ENCODE assay signal across 15 cellular contexts in the genomic region with DNA sequence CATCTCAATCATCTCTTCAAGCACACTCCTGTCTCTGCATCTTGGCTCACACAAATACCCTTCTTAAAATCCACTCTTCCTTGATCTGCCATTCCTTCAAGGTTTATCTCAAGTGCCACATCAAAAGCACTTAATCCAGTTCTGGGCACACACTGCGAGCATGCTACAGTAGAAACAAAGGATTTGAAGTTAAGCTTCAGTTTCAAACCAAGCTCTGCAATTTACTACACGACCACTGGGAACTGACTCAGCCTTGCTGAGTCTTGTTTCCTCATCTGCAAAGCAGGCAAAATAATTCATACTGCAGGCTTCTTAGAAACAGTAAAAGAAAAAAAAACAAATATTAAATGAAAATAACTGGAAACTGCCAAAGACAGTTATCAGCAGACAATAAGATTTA. TPM values are rescaled to one million over a fixed set of nuclear protein-coding genes. Genes with fewer than 3 reads are reported as not detected.
DNase-seq lines count a peak whose midpoint lies in the region; ATAC-seq, FAIRE-seq and TF ChIP-seq lines count a peak whose summit lies in the region.
"Had no signal": no experiment of that assay in that cellular context is flagged by ENCODE, and none has a peak within 500 bp of the region (broad histone marks: within the 10 kb centered on the region; RNA-seq: fewer than 3 reads in every experiment).

No MANE protein-coding gene starts in this region.

- H3K9me3 ChIP-seq in IMR-90 (ENCODE audit: control insufficient read depth, insufficient read depth, low read length) = no peaks in the 10 kb centered on the region
- H3K9me3 ChIP-seq: SJSA1 had no signal

- H3K4me1 Mint-ChIP-seq in effector memory CD8-positive, alpha-beta T cell (ENCODE audit: low read depth in 2 of 2) = no peaks in the 10 kb centered on the region
- H3K4me1 Mint-ChIP-seq: naive B cell had no signal

- in situ Hi-C loops in IMR-90 (cut with MboI; ENCODE audit: low sequenced_read_pairs) = loop anchor here (25.0 kb wide), 1 partner anchor 249 kb away; a partner anchor contains a TSS

- H4K20me1 ChIP-seq in IMR-90 (ENCODE audit: insufficient read depth, low read length) = no peaks in the 10 kb centered on the region

- DNase-seq in D721Med (ENCODE audit: insufficient read length, low spot score) (no peak), IMR-90 (peak; percentile 57), astrocyte of the hippocampus (ENCODE audit: low read depth, low spot score) (peak; percentile 41), kidney tubule cell (ENCODE audit: low spot score) (peak; percentile 64), substantia nigra (lab: John Stamatoyannopoulos, UW) (no peak), NCI-H2029 (lab: John Stamatoyannopoulos, UW) (no peak)
- no peak for DNase-seq in effector memory CD8-positive, alpha-beta T cell
- DNase-seq: activated CD4-positive, alpha-beta T cell treated with anti-CD3 and anti-CD28 coated beads for 4 hours; naive B cell; NCI-H1417 treated with DMSO at 0.1 percent for 48 hours; NCI-H748 treated with DMSO at 0.1 percent for 48 hours had no signal

- no peak overlapping the region for H2BK20ac ChIP-seq in IMR-90 (ENCODE audit: low read depth, low read length)

- H3K18ac ChIP-seq in IMR-90 (ENCODE audit: low read depth, low read length) = no peak overlapping the region; the same call in 1 of the 2 replicates

- FAIRE-seq in D721Med (lab: Jason Lieb, UNC) = no peak
- FAIRE-seq: islet of Langerhans had no signal

- no peak overlapping the region; the same call in 1 of the 2 replicates for H4K91ac ChIP-seq in IMR-90 (ENCODE audit: insufficient read depth, low read depth, low read length)

- TF ChIP-seq CTCF in D721Med (IDR thresholded peaks at IDR 0.05; ENCODE audit: insufficient read depth, missing control alignments) (peak; percentile 19), IMR-90 (conservative IDR thresholded peaks at IDR 0.05; ENCODE audit: low read depth, low read length) (0 out of 2 replicates have a peak, but pooled peaks have one; percentile 10)

- no peak overlapping the region for H3K4me3 Mint-ChIP-seq in effector memory CD8-positive, alpha-beta T cell
- H3K4me3 Mint-ChIP-seq: naive B cell had no signal

- POLR2A ChIA-PET in IMR-90 (lab: Charles Lee; ENCODE audit: unreplicated experiment) = no interaction called here

- no peak overlapping the region; the same call in 1 of the 2 replicates for H3K27ac ChIP-seq in IMR-90 (ENCODE audit: insufficient read depth, low read length)
- H3K27ac ChIP-seq in substantia nigra (ENCODE audit: low read depth, low read length, poor library complexity, severe bottlenecking) = no peak overlapping the region
- H3K27ac ChIP-seq: SJSA1 had no signal

- no peak overlapping the region for H2AK9ac ChIP-seq in IMR-90 (replicated peaks; ENCODE audit: low read depth, low read length, poor library complexity)

- no TSS peak for BruUV-seq in IMR-90 (replicated peaks; lab: Mats Ljungman, UMichigan)

- TF ChIP-seq RAD21 in IMR-90 (IDR thresholded peaks at IDR 0.05; ENCODE audit: low read length) = peak; percentile 17; the same call in 1 of the 2 replicates

- WGBS in IMR-90 (ENCODE audit: extremely low coverage in 2 of 2, insufficient read length in 1 of 2), 2 experiments = no CpG with 5 or more reads among the region's 2 CpGs

- H3K23ac ChIP-seq in IMR-90 (ENCODE audit: low read depth, low read length) = peak overlapping the region; percentile 54; the same call in 1 of the 2 replicates

- peak overlapping the region; percentile 21; the same call in 1 of the 2 replicates for H3K4ac ChIP-seq in IMR-90 (ENCODE audit: low read depth, low read length)

- H3K27me3 Mint-ChIP-seq in effector memory CD8-positive, alpha-beta T cell = no peaks in the 10 kb centered on the region
- H3K27me3 Mint-ChIP-seq: naive B cell had no signal

- dilution Hi-C loops in IMR-90 (cut with HindIII; ENCODE audit: low sequenced_read_pairs, unreplicated experiment) = no loop called here

- no peak overlapping the region for H3K9ac ChIP-seq in IMR-90 (ENCODE audit: low read depth, low read length)

- no peak overlapping the region; a peak in 1 of 4 replicates for H4K8ac ChIP-seq in IMR-90 (ENCODE audit: low read depth in 2 of 2, low read length in 2 of 2)

- no peaks in the 10 kb centered on the region for H3K9me3 Mint-ChIP-seq in effector memory CD8-positive, alpha-beta T cell
- H3K9me3 Mint-ChIP-seq: naive B cell had no signal

- H3K79me1 ChIP-seq in IMR-90 (ENCODE audit: low read depth in 1 of 2, low read length in 2 of 2) = peaks cover 18 to 21% of the 10 kb centered on the region in 2 experiments; a peak in 3 of 4 replicates

- no peak overlapping the region for H2AK5ac ChIP-seq in IMR-90 (ENCODE audit: low read depth, low read length)

- no peaks in the 10 kb centered on the region for H3K27me3 ChIP-seq in IMR-90 (ENCODE audit: control insufficient read depth, insufficient read depth, low read length)
- H3K27me3 ChIP-seq: SJSA1 had no signal

- H3K4me2 ChIP-seq in IMR-90 (ENCODE audit: low read depth, low read length) = no peak overlapping the region

- H4K5ac ChIP-seq in IMR-90 (ENCODE audit: low read depth, low read length) = no peak overlapping the region

- peaks cover 46% of the 10 kb centered on the region for H3K36me3 Mint-ChIP-seq in effector memory CD8-positive, alpha-beta T cell (ENCODE audit: insufficient read depth)

- intact Hi-C loops in IMR-90 (cut with micrococcal nuclease) = no loop called here

- H3K9me1 ChIP-seq in IMR-90 (ENCODE audit: insufficient read depth, low read length) = peaks cover 6% of the 10 kb centered on the region; the same call in 1 of the 2 replicates

- no peak overlapping the region for H2AFZ ChIP-seq in IMR-90 (replicated peaks; ENCODE audit: low read length, poor library complexity)

- ATAC-seq in IMR-90 (ENCODE audit: low read depth) (peak; percentile 76), HG03025 (IDR thresholded peaks at IDR 0.05; ENCODE audit: low FRiP score, unreplicated experiment) (no peak)
- ATAC-seq in effector memory CD8-positive, alpha-beta T cell (replicated peaks) = no peak
- ATAC-seq: right cardiac atrium had no signal

- H3K4me3 ChIP-seq in IMR-90 (ENCODE audit: insufficient read depth, low read depth, low read length) = no peak overlapping the region
- H3K4me3 ChIP-seq: SJSA1 had no signal

- 0 out of 2 replicates have a peak overlapping the region, but pooled peaks have one; percentile 28 for H3K14ac ChIP-seq in IMR-90 (replicated peaks; ENCODE audit: low read depth, low read length)

- H3K56ac ChIP-seq in IMR-90 (ENCODE audit: extremely low read depth, insufficient read depth, low read length) = no peak overlapping the region

- no peak overlapping the region for H2BK15ac ChIP-seq in IMR-90 (ENCODE audit: low read depth, low read length)

- H3K27ac Mint-ChIP-seq in effector memory CD8-positive, alpha-beta T cell = no peak overlapping the region

- no peak for TF ChIP-seq POLR2A in IMR-90 (IDR thresholded peaks at IDR 0.05; ENCODE audit: low read depth, low read length)

- H3K4me1 ChIP-seq in IMR-90 (ENCODE audit: control insufficient read depth, insufficient read depth, low read length) = peaks cover 5% of the 10 kb centered on the region; the same call in 1 of the 2 replicates

- no peak overlapping the region; the same call in 1 of the 2 replicates for H2BK120ac ChIP-seq in IMR-90 (ENCODE audit: low read depth, low read length)

- H2BK5ac ChIP-seq in IMR-90 (ENCODE audit: low read depth, low read length, poor library complexity, severe bottlenecking) = no peak overlapping the region

- H3K36me3 ChIP-seq in IMR-90 (ENCODE audit: control insufficient read depth, insufficient read depth, low read length) = peaks cover 30% of the 10 kb centered on the region

- CTCF ChIA-PET in IMR-90 (lab: Yijun Ruan, JAX) = interaction anchor here (0.8 to 0.9 kb wide), 2 partner anchors 15 to 18 kb away, joined by 3 read pairs; no protein-coding TSS in a partner anchor

TF ChIP-seq in IMR-90, 13 proteins besides CTCF, POLR2A, EP300 and RAD21:
- TF ChIP-seq CHD1 (IDR thresholded peaks at IDR 0.05; ENCODE audit: low read depth, low read length) (no peak), FOS (IDR thresholded peaks at IDR 0.05; ENCODE audit: low read depth, low read length) (no peak), CEBPB (IDR thresholded peaks at IDR 0.05; ENCODE audit: low read depth, low read length) (no peak), RCOR1 (IDR thresholded peaks at IDR 0.05; ENCODE audit: insufficient replicate concordance, low read length) (no peak), SMC3 (IDR thresholded peaks at IDR 0.05; ENCODE audit: low read depth, low read length) (no peak), MAFK (IDR thresholded peaks at IDR 0.05; ENCODE audit: low read depth, low read length) (peak; percentile 43)
- TF ChIP-seq, protein P1, sequence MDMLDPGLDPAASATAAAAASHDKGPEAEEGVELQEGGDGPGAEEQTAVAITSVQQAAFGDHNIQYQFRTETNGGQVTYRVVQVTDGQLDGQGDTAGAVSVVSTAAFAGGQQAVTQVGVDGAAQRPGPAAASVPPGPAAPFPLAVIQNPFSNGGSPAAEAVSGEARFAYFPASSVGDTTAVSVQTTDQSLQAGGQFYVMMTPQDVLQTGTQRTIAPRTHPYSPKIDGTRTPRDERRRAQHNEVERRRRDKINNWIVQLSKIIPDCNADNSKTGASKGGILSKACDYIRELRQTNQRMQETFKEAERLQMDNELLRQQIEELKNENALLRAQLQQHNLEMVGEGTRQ (IDR thresholded peaks at IDR 0.05; ENCODE audit: low read depth, low read length) = no peak
- TF ChIP-seq, protein P2, sequence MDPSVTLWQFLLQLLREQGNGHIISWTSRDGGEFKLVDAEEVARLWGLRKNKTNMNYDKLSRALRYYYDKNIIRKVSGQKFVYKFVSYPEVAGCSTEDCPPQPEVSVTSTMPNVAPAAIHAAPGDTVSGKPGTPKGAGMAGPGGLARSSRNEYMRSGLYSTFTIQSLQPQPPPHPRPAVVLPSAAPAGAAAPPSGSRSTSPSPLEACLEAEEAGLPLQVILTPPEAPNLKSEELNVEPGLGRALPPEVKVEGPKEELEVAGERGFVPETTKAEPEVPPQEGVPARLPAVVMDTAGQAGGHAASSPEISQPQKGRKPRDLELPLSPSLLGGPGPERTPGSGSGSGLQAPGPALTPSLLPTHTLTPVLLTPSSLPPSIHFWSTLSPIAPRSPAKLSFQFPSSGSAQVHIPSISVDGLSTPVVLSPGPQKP (IDR thresholded peaks at IDR 0.05; ENCODE audit: borderline replicate concordance, low read depth, low read length) = no peak

RNA-seq across cellular contexts. Expression of a gene that starts 50.5 kb away (rescaled TPM):
- 131 and 186 TPM in 2 replicates for total RNA-seq in IMR-90 (2012; rRNA removed)
- 60.4 and 72.3 TPM in 2 replicates for polyA plus RNA-seq in IMR-90 (2012; rRNA removed)
- 24.4 and 58.0 TPM in 2 replicates for polyA plus RNA-seq in IMR-90 (2012; cell fraction: cytosol; rRNA removed)
- polyA plus RNA-seq in IMR-90 (2012; cell fraction: nucleus; rRNA removed; ENCODE audit: low replicate concordance) = 9.8 and 39.6 TPM in 2 replicates

RNA-seq across cellular contexts. Expression of a gene that starts 56.0 kb away (rescaled TPM):
- 51.7 and 57.9 TPM in 2 replicates for total RNA-seq in IMR-90 (2012; rRNA removed)
- polyA plus RNA-seq in IMR-90 (2012; rRNA removed) = 21.0 and 24.8 TPM in 2 replicates
- polyA plus RNA-seq in IMR-90 (2012; cell fraction: cytosol; rRNA removed) = 11.7 and 26.8 TPM in 2 replicates
- 4.9 and 24.1 TPM in 2 replicates for polyA plus RNA-seq in IMR-90 (2012; cell fraction: nucleus; rRNA removed; ENCODE audit: low replicate concordance)

Comparison
In these comparisons a context has a peak if more than half of its experiments do, and no peak if none do; other contexts are left out.
1. DNase-seq: peak in IMR-90 (single experiment), astrocyte of the hippocampus (single experiment) and kidney tubule cell (single experiment); none in D721Med (single experiment), substantia nigra (0 of 49), NCI-H2029 (single experiment) and effector memory CD8-positive, alpha-beta T cell (0 of 3).